In the genomic region with DNA sequence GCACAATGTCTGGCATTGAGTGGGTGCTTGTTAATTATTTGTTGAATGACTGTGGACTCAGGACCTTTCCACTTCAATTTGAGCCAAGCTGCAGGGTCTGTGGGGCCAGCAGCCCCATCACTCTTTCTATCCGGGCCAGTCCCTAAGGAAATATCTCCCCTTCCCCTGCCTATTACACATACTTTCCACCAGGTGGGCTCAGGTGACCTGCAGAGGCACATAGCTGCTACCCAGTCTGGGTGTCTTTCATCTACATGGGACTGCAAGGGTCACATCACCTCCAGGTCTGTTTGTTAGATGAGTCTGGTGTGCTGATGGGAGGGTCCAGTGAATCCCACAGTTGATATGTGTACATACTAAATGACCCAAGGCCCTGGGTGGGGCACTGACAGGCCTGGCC, we compare ENCODE assay signal across 1 cellular context.
TF ChIP-seq lines count a peak whose summit lies in the region.

No MANE protein-coding gene starts in this region.

TF ChIP-seq in liver, 16 proteins besides CTCF, POLR2A, EP300 and RAD21 (continued from another document):
- TF ChIP-seq, protein P1, sequence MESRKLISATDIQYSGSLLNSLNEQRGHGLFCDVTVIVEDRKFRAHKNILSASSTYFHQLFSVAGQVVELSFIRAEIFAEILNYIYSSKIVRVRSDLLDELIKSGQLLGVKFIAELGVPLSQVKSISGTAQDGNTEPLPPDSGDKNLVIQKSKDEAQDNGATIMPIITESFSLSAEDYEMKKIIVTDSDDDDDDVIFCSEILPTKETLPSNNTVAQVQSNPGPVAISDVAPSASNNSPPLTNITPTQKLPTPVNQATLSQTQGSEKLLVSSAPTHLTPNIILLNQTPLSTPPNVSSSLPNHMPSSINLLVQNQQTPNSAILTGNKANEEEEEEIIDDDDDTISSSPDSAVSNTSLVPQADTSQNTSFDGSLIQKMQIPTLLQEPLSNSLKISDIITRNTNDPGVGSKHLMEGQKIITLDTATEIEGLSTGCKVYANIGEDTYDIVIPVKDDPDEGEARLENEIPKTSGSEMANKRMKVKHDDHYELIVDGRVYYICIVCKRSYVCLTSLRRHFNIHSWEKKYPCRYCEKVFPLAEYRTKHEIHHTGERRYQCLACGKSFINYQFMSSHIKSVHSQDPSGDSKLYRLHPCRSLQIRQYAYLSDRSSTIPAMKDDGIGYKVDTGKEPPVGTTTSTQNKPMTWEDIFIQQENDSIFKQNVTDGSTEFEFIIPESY (IDR thresholded peaks at IDR 0.05), result no peak
- TF ChIP-seq FOXA2 (IDR thresholded peaks at IDR 0.05) (no peak), JUND (IDR thresholded peaks at IDR 0.05) (no peak), NR2F2 (IDR thresholded peaks at IDR 0.05) (no peak), EGR1 (IDR thresholded peaks at IDR 0.05; ENCODE audit: low read depth in 2 of 2) (no peak), FOXA1 (IDR thresholded peaks at IDR 0.05) (no peak), SP1 (IDR thresholded peaks at IDR 0.05) (no peak), RXRA (IDR thresholded peaks at IDR 0.05) (no peak), HNF4G (IDR thresholded peaks at IDR 0.05) (no peak), YY1 (IDR thresholded peaks at IDR 0.05) (no peak), GABPA (IDR thresholded peaks at IDR 0.05 in 1 of 2, conservative IDR thresholded peaks at IDR 0.05 in 1 of 2) (no peak)
- TF ChIP-seq, protein P2, sequence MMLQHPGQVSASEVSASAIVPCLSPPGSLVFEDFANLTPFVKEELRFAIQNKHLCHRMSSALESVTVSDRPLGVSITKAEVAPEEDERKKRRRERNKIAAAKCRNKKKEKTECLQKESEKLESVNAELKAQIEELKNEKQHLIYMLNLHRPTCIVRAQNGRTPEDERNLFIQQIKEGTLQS (IDR thresholded peaks at IDR 0.05), result no peak
- TF ChIP-seq, protein P3, sequence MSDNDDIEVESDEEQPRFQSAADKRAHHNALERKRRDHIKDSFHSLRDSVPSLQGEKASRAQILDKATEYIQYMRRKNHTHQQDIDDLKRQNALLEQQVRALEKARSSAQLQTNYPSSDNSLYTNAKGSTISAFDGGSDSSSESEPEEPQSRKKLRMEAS (IDR thresholded peaks at IDR 0.05), result no peak
- TF ChIP-seq, protein P4, sequence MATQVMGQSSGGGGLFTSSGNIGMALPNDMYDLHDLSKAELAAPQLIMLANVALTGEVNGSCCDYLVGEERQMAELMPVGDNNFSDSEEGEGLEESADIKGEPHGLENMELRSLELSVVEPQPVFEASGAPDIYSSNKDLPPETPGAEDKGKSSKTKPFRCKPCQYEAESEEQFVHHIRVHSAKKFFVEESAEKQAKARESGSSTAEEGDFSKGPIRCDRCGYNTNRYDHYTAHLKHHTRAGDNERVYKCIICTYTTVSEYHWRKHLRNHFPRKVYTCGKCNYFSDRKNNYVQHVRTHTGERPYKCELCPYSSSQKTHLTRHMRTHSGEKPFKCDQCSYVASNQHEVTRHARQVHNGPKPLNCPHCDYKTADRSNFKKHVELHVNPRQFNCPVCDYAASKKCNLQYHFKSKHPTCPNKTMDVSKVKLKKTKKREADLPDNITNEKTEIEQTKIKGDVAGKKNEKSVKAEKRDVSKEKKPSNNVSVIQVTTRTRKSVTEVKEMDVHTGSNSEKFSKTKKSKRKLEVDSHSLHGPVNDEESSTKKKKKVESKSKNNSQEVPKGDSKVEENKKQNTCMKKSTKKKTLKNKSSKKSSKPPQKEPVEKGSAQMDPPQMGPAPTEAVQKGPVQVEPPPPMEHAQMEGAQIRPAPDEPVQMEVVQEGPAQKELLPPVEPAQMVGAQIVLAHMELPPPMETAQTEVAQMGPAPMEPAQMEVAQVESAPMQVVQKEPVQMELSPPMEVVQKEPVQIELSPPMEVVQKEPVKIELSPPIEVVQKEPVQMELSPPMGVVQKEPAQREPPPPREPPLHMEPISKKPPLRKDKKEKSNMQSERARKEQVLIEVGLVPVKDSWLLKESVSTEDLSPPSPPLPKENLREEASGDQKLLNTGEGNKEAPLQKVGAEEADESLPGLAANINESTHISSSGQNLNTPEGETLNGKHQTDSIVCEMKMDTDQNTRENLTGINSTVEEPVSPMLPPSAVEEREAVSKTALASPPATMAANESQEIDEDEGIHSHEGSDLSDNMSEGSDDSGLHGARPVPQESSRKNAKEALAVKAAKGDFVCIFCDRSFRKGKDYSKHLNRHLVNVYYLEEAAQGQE (IDR thresholded peaks at IDR 0.05), result no peak
